ENCODE assay signal across 12 cellular contexts in the genomic region with DNA sequence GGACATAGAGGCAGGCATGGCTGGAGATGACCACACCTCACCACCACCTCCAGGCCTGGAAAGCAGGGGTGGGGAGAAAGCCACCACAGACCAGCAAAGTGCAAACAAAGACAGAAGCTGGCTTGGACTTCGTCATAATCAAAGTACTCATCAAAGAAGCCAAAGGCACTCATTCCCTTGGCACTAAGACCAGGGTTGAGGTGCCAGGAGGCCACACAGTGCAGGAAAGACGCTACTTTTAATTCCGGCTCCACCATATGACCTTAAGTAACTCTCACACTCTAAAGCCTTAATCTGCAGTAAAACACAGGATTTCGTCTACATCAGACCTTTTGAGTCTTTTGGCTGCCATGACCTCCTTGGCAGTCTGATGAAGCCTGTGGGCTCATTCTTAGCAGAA.
DNase-seq lines count a peak whose midpoint lies in the region; ATAC-seq and TF ChIP-seq lines count a peak whose summit lies in the region.
"Had no signal": no experiment of that assay in that cellular context is flagged by ENCODE, and none has a peak within 500 bp of the region (broad histone marks: within the 10 kb centered on the region; RNA-seq: fewer than 3 reads in every experiment).

No MANE protein-coding gene starts in this region.

- intact Hi-C loops in activated CD4-positive, alpha-beta T cell treated with anti-CD3 and anti-CD28 coated beads for 36 hours (cut with DNase I, micrococcal nuclease) = loop anchor here (1.0 to 10.0 kb wide), 10 partner anchors 11 to 313 kb away; no protein-coding TSS in a partner anchor
- intact Hi-C loops in prostate gland (cut with DNase I) = loop anchor here (5.0 kb wide), 1 partner anchor 125 kb away; a partner anchor contains a TSS

- no peak for TF ChIP-seq POLR2A in prostate gland (IDR thresholded peaks at IDR 0.05)

- peak; percentile 13 for ATAC-seq in activated CD4-positive, alpha-beta T cell treated with anti-CD3 and anti-CD28 coated beads for 36 hours
- ATAC-seq in effector memory CD8-positive, alpha-beta T cell (replicated peaks) = no peak
- no peak for ATAC-seq in GM19455 (IDR thresholded peaks at IDR 0.05; ENCODE audit: unreplicated experiment)

- peaks cover 31% of the 10 kb centered on the region for H3K36me3 Mint-ChIP-seq in activated CD4-positive, alpha-beta T cell treated with anti-CD3 and anti-CD28 coated beads for 36 hours (ENCODE audit: low read depth)
- H3K36me3 Mint-ChIP-seq in effector memory CD8-positive, alpha-beta T cell (ENCODE audit: insufficient read depth) = peaks cover 16% of the 10 kb centered on the region

- H3K9me3 Mint-ChIP-seq in activated CD4-positive, alpha-beta T cell treated with anti-CD3 and anti-CD28 coated beads for 36 hours (ENCODE audit: low read depth) = no peaks in the 10 kb centered on the region
- no peaks in the 10 kb centered on the region for H3K9me3 Mint-ChIP-seq in effector memory CD8-positive, alpha-beta T cell

- no peaks in the 10 kb centered on the region for H3K4me1 ChIP-seq in prostate gland (replicated peaks)

- POLR2A ChIA-PET in activated CD4-positive, alpha-beta T cell treated with anti-CD3 and anti-CD28 coated beads for 36 hours (lab: Charles Lee) = no interaction called here

- no peak overlapping the region for H3K4me3 ChIP-seq in MG63
- no peak overlapping the region for H3K4me3 ChIP-seq in prostate gland
- H3K4me3 ChIP-seq: esophagus squamous epithelium had no signal

- no peak for DNase-seq in activated CD4-positive, alpha-beta T cell treated with anti-CD3 and anti-CD28 coated beads for 36 hours
- DNase-seq in activated CD4-positive, alpha-beta T cell treated with anti-CD3 and anti-CD28 coated beads, Interleukin-2, amount 50 U/mL, for 1 hour = no peak
- DNase-seq in MG63 (peak; percentile 86), prostate gland (ENCODE audit: low spot score) (peak; percentile 32), NAMALWA (ENCODE audit: low spot score) (no peak), NCI-H146 treated with DMSO at 0.1 percent for 48 hours (lab: John Stamatoyannopoulos, UW; ENCODE audit: unreplicated experiment) (no peak)
- DNase-seq in effector memory CD8-positive, alpha-beta T cell = no peak
- DNase-seq: activated CD8-positive, alpha-beta memory T cell treated with anti-CD3 and anti-CD28 coated beads for 24 hours; esophagus squamous epithelium; islet precursor cell; posterior cingulate gyrus had no signal

- H3K27ac ChIP-seq in prostate gland = no peak overlapping the region

- H3K4me1 Mint-ChIP-seq in activated CD4-positive, alpha-beta T cell treated with anti-CD3 and anti-CD28 coated beads for 36 hours = peaks cover 75% of the 10 kb centered on the region
- peaks cover 39 to 63% of the 10 kb centered on the region in 2 donors for H3K4me1 Mint-ChIP-seq in effector memory CD8-positive, alpha-beta T cell (ENCODE audit: low read depth in 2 of 2)

- no peak for TF ChIP-seq CTCF in prostate gland (IDR thresholded peaks at IDR 0.05)

- H3K27ac Mint-ChIP-seq in activated CD4-positive, alpha-beta T cell treated with anti-CD3 and anti-CD28 coated beads for 36 hours = peak overlapping the region; percentile 78
- peak overlapping the region; percentile 68 to 93 for H3K27ac Mint-ChIP-seq in effector memory CD8-positive, alpha-beta T cell

- H3K27me3 Mint-ChIP-seq in activated CD4-positive, alpha-beta T cell treated with anti-CD3 and anti-CD28 coated beads for 36 hours = no peaks in the 10 kb centered on the region
- no peaks in the 10 kb centered on the region for H3K27me3 Mint-ChIP-seq in effector memory CD8-positive, alpha-beta T cell

- H3K27me3 ChIP-seq in MG63 (no peaks in the 10 kb centered on the region), prostate gland (replicated peaks; ENCODE audit: insufficient read depth) (no peaks in the 10 kb centered on the region)
- H3K27me3 ChIP-seq: esophagus squamous epithelium had no signal

- H3K9me3 ChIP-seq in MG63 = no peaks in the 10 kb centered on the region
- no peaks in the 10 kb centered on the region for H3K9me3 ChIP-seq in prostate gland
- H3K9me3 ChIP-seq: esophagus squamous epithelium had no signal

- CTCF ChIA-PET in activated CD4-positive, alpha-beta T cell treated with anti-CD3 and anti-CD28 coated beads for 36 hours (lab: Charles Lee) = interaction anchor here (0.6 to 1.6 kb wide), 3 partner anchors 26 to 130 kb away, joined by 3 to 4 read pairs (median 3); no protein-coding TSS in a partner anchor

- peak overlapping the region; percentile 7 for H3K4me3 Mint-ChIP-seq in activated CD4-positive, alpha-beta T cell treated with anti-CD3 and anti-CD28 coated beads for 36 hours
- peak overlapping the region; percentile 18 to 48 for H3K4me3 Mint-ChIP-seq in effector memory CD8-positive, alpha-beta T cell

- 18% methylated on average over 4 of the region's 4 CpGs for WGBS in prostate gland

- H3K36me3 ChIP-seq in MG63 (no peaks in the 10 kb centered on the region; the same call in 1 of the 2 replicates), prostate gland (no peaks in the 10 kb centered on the region)
- H3K36me3 ChIP-seq: esophagus squamous epithelium had no signal

Comparison
In these comparisons a context has a peak if more than half of its experiments do, and no peak if none do; other contexts are left out.
1. DNase-seq: peak in MG63 (single experiment) and prostate gland (single experiment); none in activated CD4-positive, alpha-beta T cell treated with anti-CD3 and anti-CD28 coated beads for 36 hours (single experiment), activated CD4-positive, alpha-beta T cell treated with anti-CD3 and anti-CD28 coated beads, Interleukin-2, amount 50 U/mL, for 1 hour (single experiment), effector memory CD8-positive, alpha-beta T cell (0 of 3), NAMALWA (single experiment) and NCI-H146 treated with DMSO at 0.1 percent for 48 hours (single experiment).